Comparison of ENCODE assay signal across 31 cellular contexts in genomic region chr3:14398801-14399114, GRCh38. TPM values are rescaled to one million over a fixed set of nuclear protein-coding genes. Genes with fewer than 3 reads are reported as not detected.
DNase-seq lines count a peak whose midpoint lies in the region; ATAC-seq, FAIRE-seq and TF ChIP-seq lines count a peak whose summit lies in the region.
"Had no signal": no experiment of that assay in that cellular context is flagged by ENCODE, and none has a peak within 500 bp of the region (broad histone marks: within the 10 kb centered on the region; RNA-seq: fewer than 3 reads in every experiment).

No MANE protein-coding gene starts in this region.

- peaks cover 4% of the 10 kb centered on the region for H3K36me3 Mint-ChIP-seq in activated CD8-positive, alpha-beta T cell treated with anti-CD3 and anti-CD28 coated beads, Interleukin-2, amount 10 ng/mL, durations not matched to agents 7 days and 5 days (ENCODE audit: low read depth)
- peaks cover 0 to 4% of the 10 kb centered on the region in 2 donors for H3K36me3 Mint-ChIP-seq in CD14-positive monocyte
- H3K36me3 Mint-ChIP-seq: activated naive CD8-positive, alpha-beta T cell treated with anti-CD3 and anti-CD28 coated beads, Interleukin-2, amount 10 ng/mL, durations not matched to agents 7 days and 5 days had no signal

- no peak for ATAC-seq in activated CD8-positive, alpha-beta T cell treated with anti-CD3 and anti-CD28 coated beads, Interleukin-2, amount 10 ng/mL, durations not matched to agents 7 days and 5 days
- no peak for ATAC-seq in HG02938 (IDR thresholded peaks at IDR 0.05; ENCODE audit: unreplicated experiment)
- ATAC-seq: esophagus mucosa; left cardiac atrium; sciatic nerve; stimulated activated naive B cell treated with anti-CD40 and anti-IgM and Interleukin-4, amounts not matched to agents 10 μg/mL and 1 μg/mL and 100 μg/mL, for 72 hours; T-helper 17 cell had no signal

- no peak overlapping the region for H3K4me3 ChIP-seq in GM12865 (ENCODE audit: low read depth, low read length)
- H3K4me3 ChIP-seq: BLaER1, HAP-1, upper lobe of left lung had no signal

- POLR2A ChIA-PET in activated CD8-positive, alpha-beta T cell treated with anti-CD3 and anti-CD28 coated beads, Interleukin-2, amount 10 ng/mL, durations not matched to agents 7 days and 5 days (lab: Charles Lee), result no interaction called here

- DNase-seq in AML-193 (lab: John Stamatoyannopoulos, UW) (peak; percentile 36 to 50), GM12865 (ENCODE audit: low read depth) (no peak), NAMALWA (ENCODE audit: low spot score) (peak; percentile 52), NCI-H1105 treated with DMSO at 0.1 percent for 48 hours (lab: John Stamatoyannopoulos, UW) (no peak), CD14-positive monocyte (ENCODE audit: low spot score) (no peak), D721Med (ENCODE audit: insufficient read length, low spot score) (no peak)
- DNase-seq in activated CD8-positive, alpha-beta T cell treated with anti-CD3 and anti-CD28 coated beads, Interleukin-2, amount 10 ng/mL, durations not matched to agents 7 days and 5 days, result no peak
- DNase-seq: activated CD8-positive, alpha-beta memory T cell treated with anti-CD3 and anti-CD28 coated beads for 24 hours; activated effector memory CD4-positive, alpha-beta T cell treated with anti-CD3 and anti-CD28 coated beads, Interleukin-2, amount 50 U/mL, for 16 hours; activated naive CD8-positive, alpha-beta T cell treated with anti-CD3 and anti-CD28 coated beads, Interleukin-2, amount 10 ng/mL, durations not matched to agents 7 days and 5 days; Calu3; caudate nucleus; endodermal cell; foreskin fibroblast; left cardiac atrium; mammary epithelial cell; NCI-H1092; NCI-H187 treated with DMSO at 0.1 percent for 48 hours; NCI-H2227 treated with DMSO at 0.1 percent for 48 hours; NCI-H69; posterior cingulate gyrus; SK-N-SH; stimulated activated CD4-positive, alpha-beta T cell treated with anti-CD3 and anti-CD28 coated beads, Interleukin-4, amount 100 ng/mL, for 24 hours; stimulated activated naive B cell treated with anti-CD40 and anti-IgM and Interleukin-4, amounts not matched to agents 10 μg/mL and 1 μg/mL and 100 μg/mL, for 72 hours; T-helper 17 cell; upper lobe of left lung had no signal

- no peaks in the 10 kb centered on the region for H3K9me3 Mint-ChIP-seq in activated CD8-positive, alpha-beta T cell treated with anti-CD3 and anti-CD28 coated beads, Interleukin-2, amount 10 ng/mL, durations not matched to agents 7 days and 5 days (ENCODE audit: insufficient read depth)
- peaks cover 0 to 2% (median 0%) of the 10 kb centered on the region in 7 donors for H3K9me3 Mint-ChIP-seq in CD14-positive monocyte
- H3K9me3 Mint-ChIP-seq: activated naive CD8-positive, alpha-beta T cell treated with anti-CD3 and anti-CD28 coated beads, Interleukin-2, amount 10 ng/mL, durations not matched to agents 7 days and 5 days; endodermal cell; stimulated activated naive B cell treated with anti-CD40 and anti-IgM and Interleukin-4, amounts not matched to agents 10 μg/mL and 1 μg/mL and 100 μg/mL, for 72 hours had no signal

- H3K4me1 Mint-ChIP-seq in activated CD8-positive, alpha-beta T cell treated with anti-CD3 and anti-CD28 coated beads, Interleukin-2, amount 10 ng/mL, durations not matched to agents 7 days and 5 days (ENCODE audit: low read depth), result peaks cover 39% of the 10 kb centered on the region
- H3K4me1 Mint-ChIP-seq in CD14-positive monocyte, result peaks cover 49% of the 10 kb centered on the region

- H3K4me3 Mint-ChIP-seq in activated CD8-positive, alpha-beta T cell treated with anti-CD3 and anti-CD28 coated beads, Interleukin-2, amount 10 ng/mL, durations not matched to agents 7 days and 5 days, result no peak overlapping the region
- no peak overlapping the region for H3K4me3 Mint-ChIP-seq in CD14-positive monocyte
- H3K4me3 Mint-ChIP-seq: activated naive CD8-positive, alpha-beta T cell treated with anti-CD3 and anti-CD28 coated beads, Interleukin-2, amount 10 ng/mL, durations not matched to agents 7 days and 5 days; endodermal cell; stimulated activated naive B cell treated with anti-CD40 and anti-IgM and Interleukin-4, amounts not matched to agents 10 μg/mL and 1 μg/mL and 100 μg/mL, for 72 hours; T-helper 17 cell had no signal

- TF ChIP-seq CTCF in GM12865 (IDR thresholded peaks at IDR 0.05; ENCODE audit: insufficient read depth, low read depth, low read length, missing control alignments) (peak; percentile 8), CD14-positive monocyte (IDR thresholded peaks at IDR 0.05) (no peak), D721Med (IDR thresholded peaks at IDR 0.05; ENCODE audit: insufficient read depth, missing control alignments) (no peak)

- CTCF ChIA-PET in activated CD8-positive, alpha-beta T cell treated with anti-CD3 and anti-CD28 coated beads, Interleukin-2, amount 10 ng/mL, durations not matched to agents 7 days and 5 days (lab: Charles Lee), result interaction anchor here (0.8 to 2.4 kb wide), 6 partner anchors 26 to 502 kb away, joined by 3 to 9 read pairs (median 5); no protein-coding TSS in a partner anchor

- H3K27ac Mint-ChIP-seq in activated CD8-positive, alpha-beta T cell treated with anti-CD3 and anti-CD28 coated beads, Interleukin-2, amount 10 ng/mL, durations not matched to agents 7 days and 5 days, result peak overlapping the region; percentile 23
- H3K27ac Mint-ChIP-seq in CD14-positive monocyte, result no peak overlapping the region
- H3K27ac Mint-ChIP-seq: activated naive CD8-positive, alpha-beta T cell treated with anti-CD3 and anti-CD28 coated beads, Interleukin-2, amount 10 ng/mL, durations not matched to agents 7 days and 5 days; endodermal cell; stimulated activated naive B cell treated with anti-CD40 and anti-IgM and Interleukin-4, amounts not matched to agents 10 μg/mL and 1 μg/mL and 100 μg/mL, for 72 hours; T-helper 17 cell had no signal

- intact Hi-C loops in CD14-positive monocyte (cut with micrococcal nuclease), result loop anchor here in 1 of 2 donors (5.0 kb wide), 1 partner anchor 36 kb away; no protein-coding TSS in a partner anchor

- no peak for FAIRE-seq in D721Med (lab: Jason Lieb, UNC)

- no peaks in the 10 kb centered on the region for H3K27me3 Mint-ChIP-seq in activated CD8-positive, alpha-beta T cell treated with anti-CD3 and anti-CD28 coated beads, Interleukin-2, amount 10 ng/mL, durations not matched to agents 7 days and 5 days (ENCODE audit: low read depth)
- H3K27me3 Mint-ChIP-seq in CD14-positive monocyte (ENCODE audit: low read depth in 3 of 3), result peaks cover 8 to 16% (median 14%) of the 10 kb centered on the region in 3 donors
- H3K27me3 Mint-ChIP-seq: stimulated activated naive B cell treated with anti-CD40 and anti-IgM and Interleukin-4, amounts not matched to agents 10 μg/mL and 1 μg/mL and 100 μg/mL, for 72 hours; T-helper 17 cell had no signal

RNA-seq across cellular contexts. Expression of gene SLC6A6, which starts 3.6 kb away (rescaled TPM):
- 10 to 100 TPM; 36.8 to 37.9 TPM for total RNA-seq in activated CD8-positive, alpha-beta T cell treated with anti-CD3 and anti-CD28 coated beads, Interleukin-2, amount 10 ng/mL, durations not matched to agents 7 days and 5 days
- polyA plus RNA-seq in CD14-positive monocyte, result 10 to 100 TPM; 18.4 to 24.5 TPM

Comparison
In these comparisons a context has a peak if more than half of its experiments do, and no peak if none do; other contexts are left out.
1. DNase-seq: peak in AML-193 (2 of 2) and NAMALWA (single experiment); none in GM12865 (single experiment), activated CD8-positive, alpha-beta T cell treated with anti-CD3 and anti-CD28 coated beads, Interleukin-2, amount 10 ng/mL, durations not matched to agents 7 days and 5 days (single experiment), NCI-H1105 treated with DMSO at 0.1 percent for 48 hours (single experiment), CD14-positive monocyte (single experiment) and D721Med (single experiment).